ENCODE assay signal across 8 cellular contexts in the genomic region with DNA sequence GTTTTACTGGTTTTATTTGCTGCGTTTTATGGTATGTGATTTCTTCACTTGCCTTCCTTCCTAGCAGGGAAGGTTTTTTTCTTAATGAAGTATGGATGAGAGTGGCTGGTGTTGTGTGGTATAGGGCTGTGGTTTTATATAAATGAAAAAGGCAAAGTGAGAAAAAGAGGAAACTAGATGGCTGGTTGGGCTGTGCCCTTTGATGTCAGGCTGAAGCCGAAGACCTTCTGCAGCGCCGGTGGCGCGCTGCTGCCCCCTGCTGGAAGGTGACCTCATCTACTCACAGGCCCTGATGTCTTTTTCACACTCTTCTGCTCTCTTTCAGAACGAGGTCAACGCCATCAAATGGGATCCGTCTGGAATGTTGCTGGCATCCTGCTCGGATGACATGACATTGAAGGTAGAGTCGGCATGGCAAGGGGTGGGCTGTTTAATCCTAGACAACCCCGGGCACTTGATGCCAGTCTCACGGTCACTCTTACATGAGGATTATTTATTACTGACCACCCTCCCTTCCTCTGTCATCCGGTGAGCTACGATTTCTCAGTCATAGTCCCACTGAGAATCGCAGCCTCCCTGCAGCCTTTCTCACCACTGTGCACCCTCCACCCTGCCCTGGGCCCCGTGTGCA. TPM values are rescaled to one million over a fixed set of nuclear protein-coding genes. Genes with fewer than 3 reads are reported as not detected.
DNase-seq lines count a peak whose midpoint lies in the region; ATAC-seq, FAIRE-seq and TF ChIP-seq lines count a peak whose summit lies in the region.

No MANE protein-coding gene starts in this region.

- no peaks in the 10 kb centered on the region for H3K9me3 ChIP-seq in neural progenitor cell (ENCODE audit: low read depth)

- H3K79me2 ChIP-seq in neural progenitor cell (ENCODE audit: low read depth): no peaks in the 10 kb centered on the region

- peaks cover 6 to 9% (median 6%) of the 10 kb centered on the region in 3 donors for H3K4me1 Mint-ChIP-seq in IgD-negative memory B cell
- H3K4me1 Mint-ChIP-seq in activated T-helper 1 cell treated with anti-CD3 and anti-CD28 coated beads, Interleukin-12 subunit alpha, Interleukin-12 subunit beta, Interleukin-2, Interleukin-4 antibody, amounts not matched to agents 30 ng/mL and 10 ng/mL and 1 ng/mL, durations not matched to agents 14 hours and 24 hours and 36 hours (ENCODE audit: low read depth): peaks cover 8% of the 10 kb centered on the region
- H3K4me1 Mint-ChIP-seq in neural progenitor cell: peaks cover 9% of the 10 kb centered on the region

- TF ChIP-seq CTCF in neural progenitor cell (IDR thresholded peaks at IDR 0.05): peak; percentile 73

- peak; percentile 79 for ATAC-seq in GM21390 (IDR thresholded peaks at IDR 0.05; ENCODE audit: unreplicated experiment)

- H3F3A ChIP-seq in neural progenitor cell (ENCODE audit: low read depth): peaks cover 4% of the 10 kb centered on the region

- no peaks in the 10 kb centered on the region for H3K4me1 ChIP-seq in neural progenitor cell

- H3K9me3 Mint-ChIP-seq in IgD-negative memory B cell (no peaks in the 10 kb centered on the region), neural progenitor cell (peaks cover 25% of the 10 kb centered on the region)
- no peaks in the 10 kb centered on the region for H3K9me3 Mint-ChIP-seq in activated T-helper 1 cell treated with anti-CD3 and anti-CD28 coated beads, Interleukin-12 subunit alpha, Interleukin-12 subunit beta, Interleukin-2, Interleukin-4 antibody, amounts not matched to agents 30 ng/mL and 10 ng/mL and 1 ng/mL, durations not matched to agents 14 hours and 24 hours and 36 hours

- H3K27ac ChIP-seq in neural progenitor cell: no peak overlapping the region

- H3K4me2 ChIP-seq in neural progenitor cell: no peak overlapping the region

- no peaks in the 10 kb centered on the region for H3K36me3 ChIP-seq in neural progenitor cell

- DNase-seq in D341Med (ENCODE audit: low spot score) (peak; percentile 76), RCC 7860 (ENCODE audit: low spot score) (peak; percentile 43), fibroblast of peridontal ligament (ENCODE audit: extremely low read depth) (peak; percentile 64), neural progenitor cell (ENCODE audit: low spot score) (peak; percentile 76), stromal cell of bone marrow (ENCODE audit: low read depth) (peak; percentile 27)
- DNase-seq in activated T-helper 1 cell treated with anti-CD3 and anti-CD28 coated beads, Interleukin-12 subunit alpha, Interleukin-12 subunit beta, Interleukin-2, Interleukin-4 antibody, amounts not matched to agents 30 ng/mL and 10 ng/mL and 1 ng/mL, durations not matched to agents 14 hours and 24 hours and 36 hours (ENCODE audit: low spot score): peak; percentile 62

- FAIRE-seq in RCC 7860 (lab: Jason Lieb, UNC): peak; percentile 72

- H3K36me3 Mint-ChIP-seq in IgD-negative memory B cell (no peaks in the 10 kb centered on the region), neural progenitor cell (peaks cover 59% of the 10 kb centered on the region)
- H3K36me3 Mint-ChIP-seq in activated T-helper 1 cell treated with anti-CD3 and anti-CD28 coated beads, Interleukin-12 subunit alpha, Interleukin-12 subunit beta, Interleukin-2, Interleukin-4 antibody, amounts not matched to agents 30 ng/mL and 10 ng/mL and 1 ng/mL, durations not matched to agents 14 hours and 24 hours and 36 hours (ENCODE audit: low read depth): peaks cover 20% of the 10 kb centered on the region

- intact Hi-C loops in activated T-helper 1 cell treated with anti-CD3 and anti-CD28 coated beads, Interleukin-12 subunit alpha, Interleukin-12 subunit beta, Interleukin-2, Interleukin-4 antibody, amounts not matched to agents 30 ng/mL and 10 ng/mL and 1 ng/mL, durations not matched to agents 14 hours and 24 hours and 36 hours (cut with micrococcal nuclease): loop anchor here (1.0 to 10.0 kb wide), 6 partner anchors 32 to 966 kb away; no protein-coding TSS in a partner anchor

- H2AFZ ChIP-seq in neural progenitor cell (replicated peaks): no peak overlapping the region

- H3K27me3 Mint-ChIP-seq in IgD-negative memory B cell: peaks cover 3% of the 10 kb centered on the region
- no peaks in the 10 kb centered on the region for H3K27me3 Mint-ChIP-seq in activated T-helper 1 cell treated with anti-CD3 and anti-CD28 coated beads, Interleukin-12 subunit alpha, Interleukin-12 subunit beta, Interleukin-2, Interleukin-4 antibody, amounts not matched to agents 30 ng/mL and 10 ng/mL and 1 ng/mL, durations not matched to agents 14 hours and 24 hours and 36 hours (ENCODE audit: insufficient read depth)
- H3K27me3 Mint-ChIP-seq in neural progenitor cell (ENCODE audit: insufficient read depth, low read depth): no peaks in the 10 kb centered on the region

- no peak overlapping the region for H3K9ac ChIP-seq in neural progenitor cell

- H4K20me1 ChIP-seq in neural progenitor cell (ENCODE audit: low read depth): no peaks in the 10 kb centered on the region

- peak overlapping the region in 1 of 4 donors; percentile 61 for H3K4me3 Mint-ChIP-seq in IgD-negative memory B cell
- H3K4me3 Mint-ChIP-seq in activated T-helper 1 cell treated with anti-CD3 and anti-CD28 coated beads, Interleukin-12 subunit alpha, Interleukin-12 subunit beta, Interleukin-2, Interleukin-4 antibody, amounts not matched to agents 30 ng/mL and 10 ng/mL and 1 ng/mL, durations not matched to agents 14 hours and 24 hours and 36 hours: no peak overlapping the region
- no peak overlapping the region for H3K4me3 Mint-ChIP-seq in neural progenitor cell

- H3K27ac Mint-ChIP-seq in IgD-negative memory B cell (peak overlapping the region in 2 of 3 donors; percentile 0 to 71), neural progenitor cell (peak overlapping the region; percentile 54)
- no peak overlapping the region for H3K27ac Mint-ChIP-seq in activated T-helper 1 cell treated with anti-CD3 and anti-CD28 coated beads, Interleukin-12 subunit alpha, Interleukin-12 subunit beta, Interleukin-2, Interleukin-4 antibody, amounts not matched to agents 30 ng/mL and 10 ng/mL and 1 ng/mL, durations not matched to agents 14 hours and 24 hours and 36 hours

- H3K4me3 ChIP-seq in neural progenitor cell: no peak overlapping the region

- no peaks in the 10 kb centered on the region for H3K27me3 ChIP-seq in neural progenitor cell

RNA-seq across cellular contexts. Expression of gene GPR143, which starts 56.6 kb away (rescaled TPM):
- 0.20 TPM for polyA plus RNA-seq in IgD-negative memory B cell
- not detected in 2 replicates for total RNA-seq in activated T-helper 1 cell treated with anti-CD3 and anti-CD28 coated beads, Interleukin-12 subunit alpha, Interleukin-12 subunit beta, Interleukin-2, Interleukin-4 antibody, amounts not matched to agents 30 ng/mL and 10 ng/mL and 1 ng/mL, durations not matched to agents 14 hours and 24 hours and 36 hours
- total RNA-seq in neural progenitor cell (ENCODE audit: low replicate concordance): 10.6 and 13.6 TPM in 2 replicates

Comparison
In these comparisons a context has a peak if more than half of its experiments do, and no peak if none do; other contexts are left out.
1. RNA of gene GPR143, which starts 56.6 kb away (total RNA-seq): 10.6 to 13.6 TPM in neural progenitor cell; not detected in activated T-helper 1 cell treated with anti-CD3 and anti-CD28 coated beads, Interleukin-12 subunit alpha, Interleukin-12 subunit beta, Interleukin-2, Interleukin-4 antibody, amounts not matched to agents 30 ng/mL and 10 ng/mL and 1 ng/mL, durations not matched to agents 14 hours and 24 hours and 36 hours; every median in the first group is over 10 times any median in the second.
2. Peak in every context shown above with its lines, with median percentiles within 50 percentile points of each other: DNase-seq.